ENCODE assay signal across 11 cellular contexts in the genomic region with DNA sequence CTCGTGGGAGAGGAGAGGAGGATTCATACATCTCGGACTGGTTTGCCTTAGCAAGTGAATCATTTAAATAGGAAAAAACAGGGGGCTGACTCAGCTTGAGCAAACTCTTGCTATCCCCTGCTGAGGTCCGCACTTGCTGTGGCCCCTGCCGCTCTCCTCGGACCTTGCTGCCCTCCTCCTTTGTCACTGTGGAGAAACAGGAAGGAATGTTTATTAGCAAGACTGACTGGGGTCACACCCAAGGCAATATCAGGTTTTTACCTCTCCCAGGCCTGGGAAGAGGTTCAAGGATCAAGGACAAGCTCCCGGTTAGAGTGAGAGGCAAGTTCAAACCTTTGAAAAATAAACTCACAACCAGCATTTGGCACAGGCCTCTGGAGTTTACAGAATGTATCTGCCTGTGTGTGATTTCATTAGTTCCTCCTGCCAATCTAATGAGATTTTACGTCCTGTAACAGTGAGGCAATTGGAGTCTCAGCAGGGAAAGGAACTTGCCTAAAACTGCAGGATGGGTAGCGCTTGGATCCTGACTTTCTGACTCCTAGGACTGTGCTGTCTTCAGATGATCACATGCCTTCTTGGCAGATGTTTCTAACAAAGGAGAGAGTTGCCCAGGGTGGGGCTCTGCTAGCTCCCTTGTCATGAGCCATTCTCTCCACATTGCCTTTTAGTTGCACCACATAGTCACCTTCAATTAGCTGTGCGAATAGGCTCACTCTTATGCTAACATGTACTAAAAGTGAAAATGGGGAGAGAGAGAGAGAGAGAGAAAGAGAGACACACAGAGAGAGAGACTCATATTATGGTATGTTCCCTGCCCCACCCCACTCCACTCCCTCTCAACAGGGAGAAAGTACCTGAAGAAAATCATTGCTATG.
DNase-seq lines count a peak whose midpoint lies in the region; ATAC-seq, FAIRE-seq and TF ChIP-seq lines count a peak whose summit lies in the region.
"Had no signal": no experiment of that assay in that cellular context is flagged by ENCODE, and none has a peak within 500 bp of the region (broad histone marks: within the 10 kb centered on the region; RNA-seq: fewer than 3 reads in every experiment).

No MANE protein-coding gene starts in this region.

- peak overlapping the region; percentile 51 for H3K56ac ChIP-seq in mesendoderm (ENCODE audit: low read length)

- in situ Hi-C loops in mammary epithelial cell (cut with MboI; ENCODE audit: low sequenced_read_pairs in 2 of 2) = loop anchor here in 1 of 2 donors (10.0 kb wide), 2 partner anchors 117 to 303 kb away; no protein-coding TSS in a partner anchor

- dilution Hi-C loops in mammary epithelial cell (cut with HindIII; ENCODE audit: low sequenced_read_pairs) = loop anchor here (5.0 kb wide), 1 partner anchor 80 kb away; no protein-coding TSS in a partner anchor
- dilution Hi-C loops in endothelial cell of umbilical vein (cut with MboI; ENCODE audit: extremely low pct_ligation_motif_present, low sequenced_read_pairs) = no loop called here

- 92% methylated on average over 9 of the region's 9 CpGs for WGBS in mammary epithelial cell (ENCODE audit: low coverage, missing lambda C conversion rate)
- WGBS in mesendoderm (ENCODE audit: extremely low coverage, insufficient coverage, low lambda C conversion rate) = no CpG with 5 or more reads among the region's 9 CpGs

- peak; percentile 73 for DNase-seq in mammary epithelial cell
- no peak for DNase-seq in breast epithelium (ENCODE audit: low spot score in 2 of 2)
- DNase-seq in endothelial cell of umbilical vein (ENCODE audit: low read depth, low spot score) = peak; percentile 97
- peak; percentile 70 for DNase-seq in mesendoderm
- no peak for DNase-seq in uterus
- DNase-seq in NK-92 (lab: John Stamatoyannopoulos, UW; ENCODE audit: unreplicated experiment) = no peak
- no peak for DNase-seq in endothelial cell (ENCODE audit: low spot score)
- DNase-seq: activated CD4-positive, CD25-positive, alpha-beta regulatory T cell treated with anti-CD3 and anti-CD28 coated beads, Interleukin-2, amount 50 U/mL, for 72 hours; caudate nucleus had no signal

- H3K9ac ChIP-seq in mammary epithelial cell (ENCODE audit: insufficient read depth, low read length) (peak overlapping the region; percentile 38), endothelial cell of umbilical vein (replicated peaks; ENCODE audit: extremely low read depth, insufficient read depth, low read length) (peak overlapping the region; percentile 81), mesendoderm (ENCODE audit: low read length) (no peak overlapping the region)

- H4K8ac ChIP-seq in mesendoderm (ENCODE audit: low read depth, low read length) = no peak overlapping the region

- peak; percentile 93 for FAIRE-seq in endothelial cell of umbilical vein (lab: Jason Lieb, UNC)
- FAIRE-seq: A549 had no signal

- H3K4me1 ChIP-seq in mammary epithelial cell (ENCODE audit: insufficient read depth, low read length) = peaks cover 26% of the 10 kb centered on the region
- no peaks in the 10 kb centered on the region for H3K4me1 ChIP-seq in breast epithelium
- H3K4me1 ChIP-seq in endothelial cell of umbilical vein (ENCODE audit: control insufficient read depth, extremely low read depth, insufficient read depth, low read length) = peaks cover 26% of the 10 kb centered on the region
- peaks cover 3% of the 10 kb centered on the region for H3K4me1 ChIP-seq in mesendoderm (ENCODE audit: control insufficient read depth, low read depth, low read length)
- no peaks in the 10 kb centered on the region for H3K4me1 ChIP-seq in uterus
- H3K4me1 ChIP-seq: A549 had no signal

- H2BK15ac ChIP-seq in mesendoderm (replicated peaks; ENCODE audit: low read depth) = no peak overlapping the region

- no peak overlapping the region for H2AK5ac ChIP-seq in mesendoderm (ENCODE audit: low read length)

- no peaks in the 10 kb centered on the region for H3K9me3 ChIP-seq in mammary epithelial cell (replicated peaks; ENCODE audit: insufficient read depth, low read length)
- no peaks in the 10 kb centered on the region for H3K9me3 ChIP-seq in breast epithelium
- no peaks in the 10 kb centered on the region for H3K9me3 ChIP-seq in endothelial cell of umbilical vein (replicated peaks; ENCODE audit: control insufficient read depth, insufficient read depth, low read length)
- H3K9me3 ChIP-seq in uterus = no peaks in the 10 kb centered on the region
- H3K9me3 ChIP-seq: A549 had no signal

- H3K4me2 ChIP-seq in mammary epithelial cell (ENCODE audit: insufficient read depth, low read depth, low read length) (peak overlapping the region; percentile 7), endothelial cell of umbilical vein (ENCODE audit: insufficient read depth, low read length) (peak overlapping the region; percentile 89), mesendoderm (ENCODE audit: low read length) (no peak overlapping the region)
- H3K4me2 ChIP-seq: A549 had no signal

- H3K4me3 Mint-ChIP-seq in endothelial cell (ENCODE audit: unreplicated experiment) = no peak overlapping the region

- POLR2A ChIA-PET in endothelial cell of umbilical vein (lab: Charles Lee) = interaction anchor here (0.7 to 1.7 kb wide), 2 partner anchors 41 to 109 kb away, joined by 4 to 7 read pairs; a partner anchor contains a TSS

- peaks cover 5% of the 10 kb centered on the region for H3K9me3 Mint-ChIP-seq in endothelial cell (ENCODE audit: unreplicated experiment)

- no peak overlapping the region for H3K27ac Mint-ChIP-seq in endothelial cell (ENCODE audit: unreplicated experiment)

- no peaks in the 10 kb centered on the region for H4K20me1 ChIP-seq in mammary epithelial cell (ENCODE audit: insufficient read depth, low read length)
- H4K20me1 ChIP-seq in endothelial cell of umbilical vein (replicated peaks; ENCODE audit: control insufficient read depth, extremely low read depth, insufficient read depth, low read length) = no peaks in the 10 kb centered on the region

- H3K18ac ChIP-seq in mesendoderm (ENCODE audit: low read length) = peak overlapping the region; percentile 76

- no peak overlapping the region for H3K4ac ChIP-seq in mesendoderm (ENCODE audit: low read depth, low read length)

- H2AFZ ChIP-seq in mammary epithelial cell (ENCODE audit: low read depth, low read length) (peak overlapping the region; percentile 65), endothelial cell of umbilical vein (ENCODE audit: low read depth, low read length) (peak overlapping the region; percentile 60)

- H3K9me1 ChIP-seq in endothelial cell of umbilical vein (replicated peaks; ENCODE audit: control insufficient read depth, extremely low read depth, insufficient read depth, low read length) = no peaks in the 10 kb centered on the region

- no peaks in the 10 kb centered on the region for H3K79me1 ChIP-seq in mesendoderm (ENCODE audit: low read length)

- no peak overlapping the region for H4K5ac ChIP-seq in mesendoderm (ENCODE audit: low read length)

- CTCF ChIA-PET in mammary epithelial cell (lab: Charles Lee; ENCODE audit: low non-redundant PET) = interaction anchor here (0.5 to 0.8 kb wide), 2 partner anchors 109 to 110 kb away, joined by 3 to 7 read pairs; a partner anchor contains a TSS
- CTCF ChIA-PET in endothelial cell of umbilical vein (lab: Charles Lee) = interaction anchor here (0.8 to 5.9 kb wide), 26 partner anchors 9 to 335 kb away, joined by 3 to 138 read pairs (median 4); a partner anchor contains a TSS

- peak overlapping the region; percentile 56 for H3K27ac ChIP-seq in mammary epithelial cell (ENCODE audit: insufficient read depth, low read depth, low read length)
- H3K27ac ChIP-seq in breast epithelium = no peak overlapping the region
- H3K27ac ChIP-seq in endothelial cell of umbilical vein (ENCODE audit: insufficient read depth, low read depth, low read length) = peak overlapping the region; percentile 96
- H3K27ac ChIP-seq in mesendoderm (ENCODE audit: low read depth, low read length) = peak overlapping the region; percentile 30
- peak overlapping the region; percentile 12 to 30 for H3K27ac ChIP-seq in uterus
- H3K27ac ChIP-seq: A549 had no signal

- H3K36me3 Mint-ChIP-seq in endothelial cell (ENCODE audit: low read depth, unreplicated experiment) = no peaks in the 10 kb centered on the region

- H3K36me3 ChIP-seq in mammary epithelial cell (ENCODE audit: insufficient read depth, low read length) = no peaks in the 10 kb centered on the region
- no peaks in the 10 kb centered on the region for H3K36me3 ChIP-seq in breast epithelium
- H3K36me3 ChIP-seq in endothelial cell of umbilical vein (ENCODE audit: control insufficient read depth in 2 of 2, extremely low read depth in 1 of 2, insufficient read depth in 2 of 2, low read length in 2 of 2) = no peaks in the 10 kb centered on the region
- H3K36me3 ChIP-seq in mesendoderm (ENCODE audit: control insufficient read depth, insufficient read depth, low read length) = no peaks in the 10 kb centered on the region
- no peaks in the 10 kb centered on the region for H3K36me3 ChIP-seq in uterus

- H3K4me3 ChIP-seq in mammary epithelial cell (replicated peaks in 1 of 3; ENCODE audit: insufficient read depth in 1 of 3, low read depth in 2 of 3, low read length in 3 of 3) = no peak overlapping the region
- H3K4me3 ChIP-seq in breast epithelium = no peak overlapping the region
- peak overlapping the region in 1 of 3 experiments; percentile 25 for H3K4me3 ChIP-seq in endothelial cell of umbilical vein (replicated peaks in 1 of 3; ENCODE audit: insufficient read depth in 1 of 3, low read depth in 1 of 3, low read length in 3 of 3)
- no peak overlapping the region for H3K4me3 ChIP-seq in mesendoderm (ENCODE audit: low read length)
- H3K4me3 ChIP-seq in uterus = no peak overlapping the region
- H3K4me3 ChIP-seq: A549 had no signal

- peaks cover 3% of the 10 kb centered on the region for H3K27me3 Mint-ChIP-seq in endothelial cell (ENCODE audit: unreplicated experiment)

- ATAC-seq in HG02840 (IDR thresholded peaks at IDR 0.05; ENCODE audit: low FRiP score, unreplicated experiment) = no peak
- ATAC-seq: A549 had no signal

- H2BK120ac ChIP-seq in mesendoderm (ENCODE audit: low read depth, low read length) = no peak overlapping the region

- no peak overlapping the region for H2BK5ac ChIP-seq in mesendoderm (ENCODE audit: low read length)

- H3K4me1 Mint-ChIP-seq in endothelial cell (ENCODE audit: unreplicated experiment) = peaks cover 9% of the 10 kb centered on the region

- TF ChIP-seq CTCF in mammary epithelial cell (conservative IDR thresholded peaks at IDR 0.05 in 1 of 2, IDR thresholded peaks at IDR 0.05 in 1 of 2; ENCODE audit: extremely low read depth in 1 of 2, insufficient read depth in 1 of 2, low read depth in 1 of 2, low read length in 2 of 2) = no peak
- TF ChIP-seq CTCF in breast epithelium (IDR thresholded peaks at IDR 0.05) = no peak
- TF ChIP-seq CTCF in endothelial cell of umbilical vein (IDR thresholded peaks at IDR 0.05; ENCODE audit: extremely low read depth in 1 of 2, insufficient read depth in 1 of 2, low read depth in 1 of 2, low read length in 2 of 2) = no peak
- no peak for TF ChIP-seq CTCF in uterus (IDR thresholded peaks at IDR 0.05)
- TF ChIP-seq CTCF in endothelial cell (IDR thresholded peaks at IDR 0.05; ENCODE audit: unreplicated experiment) = no peak

- TF ChIP-seq POLR2A in breast epithelium (IDR thresholded peaks at IDR 0.05) = no peak
- TF ChIP-seq POLR2A in endothelial cell of umbilical vein (IDR thresholded peaks at IDR 0.05; ENCODE audit: low read depth, low read length) = peak; percentile 48
- no peak for TF ChIP-seq POLR2A in uterus (IDR thresholded peaks at IDR 0.05)

- no peak overlapping the region for H3K23ac ChIP-seq in mesendoderm (ENCODE audit: low read length)

- BruUV-seq in mammary epithelial cell (replicated peaks; lab: Mats Ljungman, UMichigan) (TSS peak; percentile 52), endothelial cell of umbilical vein (replicated peaks; lab: Mats Ljungman, UMichigan) (TSS peak; percentile 90)

- H3K79me2 ChIP-seq in mammary epithelial cell (ENCODE audit: insufficient read depth, low read length) (no peaks in the 10 kb centered on the region), endothelial cell of umbilical vein (ENCODE audit: control insufficient read depth, insufficient read depth, low read length) (no peaks in the 10 kb centered on the region), mesendoderm (ENCODE audit: control insufficient read depth, insufficient read depth, low read length) (no peaks in the 10 kb centered on the region)

- intact Hi-C loops in mammary epithelial cell (cut with micrococcal nuclease) = loop anchor here (1.0 to 2.0 kb wide), 3 partner anchors 14 to 77 kb away; no protein-coding TSS in a partner anchor
- intact Hi-C loops in breast epithelium (cut with DNase I; ENCODE audit: low total_unique reads) = no loop called here
- intact Hi-C loops in endothelial cell of umbilical vein (cut with micrococcal nuclease) = loop anchor here (1.0 to 5.0 kb wide), 5 partner anchors 14 to 330 kb away; a partner anchor contains a TSS
- intact Hi-C loops in uterus (cut with DNase I; ENCODE audit: low total_unique reads) = no loop called here

- H3K27me3 ChIP-seq in mammary epithelial cell (ENCODE audit: insufficient read depth, low read length) (no peaks in the 10 kb centered on the region), breast epithelium (no peaks in the 10 kb centered on the region), endothelial cell of umbilical vein (ENCODE audit: control insufficient read depth in 2 of 2, insufficient read depth in 2 of 2, low read length in 2 of 2) (no peaks in the 10 kb centered on the region), mesendoderm (ENCODE audit: insufficient read depth, low read length, poor library complexity) (no peaks in the 10 kb centered on the region), uterus (no peaks in the 10 kb centered on the region)

Comparison
In these comparisons a context has a peak if more than half of its experiments do, and no peak if none do; other contexts are left out.
1. DNase-seq: peak in mammary epithelial cell (single experiment), endothelial cell of umbilical vein (single experiment) and mesendoderm (single experiment); none in breast epithelium (0 of 2), uterus (0 of 2), NK-92 (single experiment) and endothelial cell (single experiment).
2. H3K27ac ChIP-seq: peak in mammary epithelial cell (single experiment), endothelial cell of umbilical vein (single experiment), mesendoderm (single experiment) and uterus (2 of 2); none in breast epithelium (0 of 2).
3. intact Hi-C loops: an anchor here in mammary epithelial cell (1.0 to 2.0 kb wide) and endothelial cell of umbilical vein (1.0 to 5.0 kb wide); none called in breast epithelium and uterus.